Comparison of ENCODE assay signal across 1 cellular context in genomic region chr1:12078938-12079861, GRCh38.
TF ChIP-seq lines count a peak whose summit lies in the region.

No MANE protein-coding gene starts in this region.

TF ChIP-seq in GM23338, 12 proteins besides CTCF, POLR2A, EP300 and RAD21 (continued from another document):
- TF ChIP-seq ZNF462 (CRISPR knock-in tag; IDR thresholded peaks at IDR 0.05) = no peak
- no peak for TF ChIP-seq EZH2 (IDR thresholded peaks at IDR 0.05; ENCODE audit: low read depth, unreplicated experiment)
- no peak for TF ChIP-seq STAT1 (IDR thresholded peaks at IDR 0.05; ENCODE audit: unreplicated experiment)
- TF ChIP-seq, protein P1, sequence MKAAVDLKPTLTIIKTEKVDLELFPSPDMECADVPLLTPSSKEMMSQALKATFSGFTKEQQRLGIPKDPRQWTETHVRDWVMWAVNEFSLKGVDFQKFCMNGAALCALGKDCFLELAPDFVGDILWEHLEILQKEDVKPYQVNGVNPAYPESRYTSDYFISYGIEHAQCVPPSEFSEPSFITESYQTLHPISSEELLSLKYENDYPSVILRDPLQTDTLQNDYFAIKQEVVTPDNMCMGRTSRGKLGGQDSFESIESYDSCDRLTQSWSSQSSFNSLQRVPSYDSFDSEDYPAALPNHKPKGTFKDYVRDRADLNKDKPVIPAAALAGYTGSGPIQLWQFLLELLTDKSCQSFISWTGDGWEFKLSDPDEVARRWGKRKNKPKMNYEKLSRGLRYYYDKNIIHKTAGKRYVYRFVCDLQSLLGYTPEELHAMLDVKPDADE (IDR thresholded peaks at IDR 0.05) = no peak
- no peak for TF ChIP-seq ZNF331 (CRISPR knock-in tag; IDR thresholded peaks at IDR 0.05; ENCODE audit: low read depth)
- no peak for TF ChIP-seq POLR2AphosphoS5 (IDR thresholded peaks at IDR 0.05; ENCODE audit: low read depth)
